In the genomic region with DNA sequence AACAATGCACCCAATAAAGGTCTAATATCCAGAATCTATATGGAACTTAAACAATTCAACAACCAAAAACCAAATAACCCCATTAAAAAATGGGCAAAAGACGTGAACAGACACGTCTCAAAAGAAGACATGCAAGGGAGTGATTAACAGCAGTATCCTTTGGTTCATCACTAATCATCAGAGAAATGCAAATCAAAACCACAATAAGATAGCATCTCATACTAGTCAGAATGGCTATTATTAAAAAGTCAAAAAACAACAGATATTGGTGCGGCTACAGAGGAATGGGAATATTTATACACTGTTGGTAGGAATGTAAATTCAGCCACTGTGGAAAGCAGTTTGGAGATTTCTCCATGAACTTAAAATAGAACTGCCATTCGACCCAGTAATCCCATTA, we compare ENCODE assay signal across 42 cellular contexts. TPM values are rescaled to one million over a fixed set of nuclear protein-coding genes. Genes with fewer than 3 reads are reported as not detected.
"Had no signal": no experiment of that assay in that cellular context is flagged by ENCODE, and none has a peak within 500 bp of the region (broad histone marks: within the 10 kb centered on the region; RNA-seq: fewer than 3 reads in every experiment).

No MANE protein-coding gene starts in this region.

- H3K27ac Mint-ChIP-seq: activated naive CD4-positive, alpha-beta T cell treated with anti-CD3 and anti-CD28 coated beads for 36 hours; activated naive CD4-positive, alpha-beta T cell treated with anti-CD3 and anti-CD28 coated beads, Interleukin-2, amount 10 ng/mL, durations not matched to agents 7 days and 5 days; activated naive CD4-positive, alpha-beta T cell treated with anti-CD3 and anti-CD28 coated beads, Interleukin-2, amount 50 U/mL, for 24 hours; activated naive CD4-positive, alpha-beta T cell treated with anti-CD3 and anti-CD28 coated beads, Interleukin-2, amount 50 U/mL, for 72 hours; activated naive CD8-positive, alpha-beta T cell; activated naive CD8-positive, alpha-beta T cell treated with anti-CD3 and anti-CD28 coated beads for 36 hours; activated naive CD8-positive, alpha-beta T cell treated with anti-CD3 and anti-CD28 coated beads, Interleukin-2, amount 10 ng/mL, durations not matched to agents 7 days and 5 days; activated naive CD8-positive, alpha-beta T cell treated with anti-CD3 and anti-CD28 coated beads, Interleukin-2, amount 50 U/mL, for 24 hours; activated T-cell treated with anti-CD3 and anti-CD28 coated beads, Interleukin-2, amount 50 U/mL, for 24 hours; activated T-cell treated with anti-CD3 and anti-CD28 coated beads, Interleukin-2, amount 50 U/mL, for 72 hours; activated T-helper 1 cell treated with anti-CD3 and anti-CD28 coated beads, Interleukin-12 subunit alpha, Interleukin-12 subunit beta, Interleukin-2, Interleukin-4 antibody, amounts not matched to agents 30 ng/mL and 10 ng/mL and 1 ng/mL, durations not matched to agents 14 hours and 24 hours and 36 hours; activated T-helper 17 cell treated with anti-CD3 and anti-CD28 coated beads, Interleukin-2, amount 50 U/mL, for 72 hours; activated T-helper 2 cell treated with anti-CD3 and anti-CD28 coated beads, Interferon-gamma antibody, Interleukin-2, Interleukin-4, amounts not matched to agents 10 μg/mL and 5 μg/mL and 100 μg/mL, durations not matched to agents 14 hours and 24 hours and 36 hours; brain had no signal

- H3K27me3 ChIP-seq: adrenal gland, ascending aorta, body of pancreas, brain microvascular endothelial cell, cardiac muscle cell had no signal

- H3K27ac ChIP-seq: adrenal gland, ascending aorta, body of pancreas, brain microvascular endothelial cell, cardiac muscle cell had no signal

- H3K9me3 ChIP-seq: adrenal gland, body of pancreas had no signal

- DNase-seq: activated effector memory CD4-positive, alpha-beta T cell treated with anti-CD3 and anti-CD28 coated beads, Interleukin-2, amount 50 U/mL, for 16 hours; activated effector memory CD4-positive, alpha-beta T cell treated with Interleukin-2 at 50 U/mL for 16 hours; activated gamma-delta T cell; activated gamma-delta T cell treated with Interleukin-2 at 50 U/mL for 16 hours; activated naive CD4-positive, alpha-beta T cell; activated naive CD4-positive, alpha-beta T cell treated with anti-CD3 and anti-CD28 coated beads for 36 hours; activated naive CD4-positive, alpha-beta T cell treated with anti-CD3 and anti-CD28 coated beads, Interleukin-2, amount 10 ng/mL, durations not matched to agents 7 days and 5 days; activated naive CD4-positive, alpha-beta T cell treated with anti-CD3 and anti-CD28 coated beads, Interleukin-2, amount 50 U/mL, for 16 hours; activated naive CD4-positive, alpha-beta T cell treated with Interleukin-2 at 50 U/mL for 16 hours; activated naive CD8-positive, alpha-beta T cell treated with anti-CD3 and anti-CD28 coated beads for 36 hours; activated naive CD8-positive, alpha-beta T cell treated with anti-CD3 and anti-CD28 coated beads, Interleukin-2, amount 10 ng/mL, durations not matched to agents 7 days and 5 days; activated naive CD8-positive, alpha-beta T cell treated with anti-CD3 and anti-CD28 coated beads, Interleukin-2, amount 50 U/mL, for 24 hours; activated T-cell treated with anti-CD3 and anti-CD28 coated beads for 4 hours; activated T-cell treated with anti-CD3 and anti-CD28 coated beads, Interleukin-2, amount 50 U/mL, for 1 hour; activated T-cell treated with anti-CD3 and anti-CD28 coated beads, Interleukin-2, amount 50 U/mL, for 24 hours; activated T-cell treated with anti-CD3 and anti-CD28 coated beads, Interleukin-2, amount 50 U/mL, for 4 hours; activated T-cell treated with anti-CD3 and anti-CD28 coated beads, Interleukin-2, amount 50 U/mL, for 48 hours; activated T-cell treated with anti-CD3 and anti-CD28 coated beads, Interleukin-2, amount 50 U/mL, for 72 hours; adrenal gland; amniotic stem cell; amygdala; anterior cingulate cortex; aorta; body of pancreas; brain microvascular endothelial cell; caudate nucleus; central memory CD4-positive, alpha-beta T cell; cerebellar nuclear complex had no signal

- ATAC-seq: activated naive CD4-positive, alpha-beta T cell treated with anti-CD3 and anti-CD28 coated beads, Interleukin-2, amount 50 U/mL, for 72 hours; activated naive CD8-positive, alpha-beta T cell treated with anti-CD3 and anti-CD28 coated beads, Interleukin-2, amount 50 U/mL, for 24 hours; activated T-cell treated with anti-CD3 and anti-CD28 coated beads, Interleukin-2, amount 50 U/mL, for 4 hours; activated T-cell treated with anti-CD3 and anti-CD28 coated beads, Interleukin-2, amount 50 U/mL, for 72 hours; activated T-helper 17 cell treated with anti-CD3 and anti-CD28 coated beads, Interleukin-2, amount 50 U/mL, for 72 hours; body of pancreas had no signal

- H3K4me1 ChIP-seq: adrenal gland, ascending aorta, body of pancreas had no signal

- H3K4me1 Mint-ChIP-seq: activated naive CD4-positive, alpha-beta T cell treated with anti-CD3 and anti-CD28 coated beads, Interleukin-2, amount 10 ng/mL, durations not matched to agents 7 days and 5 days; activated naive CD4-positive, alpha-beta T cell treated with anti-CD3 and anti-CD28 coated beads, Interleukin-2, amount 50 U/mL, for 24 hours; activated naive CD8-positive, alpha-beta T cell treated with anti-CD3 and anti-CD28 coated beads for 36 hours; activated naive CD8-positive, alpha-beta T cell treated with anti-CD3 and anti-CD28 coated beads, Interleukin-2, amount 50 U/mL, for 24 hours; activated T-helper 17 cell treated with anti-CD3 and anti-CD28 coated beads, Interleukin-2, amount 50 U/mL, for 72 hours; brain; central memory CD8-positive, alpha-beta T cell had no signal

- H3K9me3 Mint-ChIP-seq: activated naive CD4-positive, alpha-beta T cell treated with anti-CD3 and anti-CD28 coated beads, Interleukin-2, amount 10 ng/mL, durations not matched to agents 7 days and 5 days; activated naive CD4-positive, alpha-beta T cell treated with anti-CD3 and anti-CD28 coated beads, Interleukin-2, amount 50 U/mL, for 24 hours; activated T-cell treated with anti-CD3 and anti-CD28 coated beads, Interleukin-2, amount 50 U/mL, for 24 hours; activated T-helper 1 cell treated with anti-CD3 and anti-CD28 coated beads, Interleukin-12 subunit alpha, Interleukin-12 subunit beta, Interleukin-2, Interleukin-4 antibody, amounts not matched to agents 30 ng/mL and 10 ng/mL and 1 ng/mL, durations not matched to agents 14 hours and 24 hours and 36 hours; activated T-helper 17 cell treated with anti-CD3 and anti-CD28 coated beads, Interleukin-2, amount 50 U/mL, for 72 hours; activated T-helper 2 cell treated with anti-CD3 and anti-CD28 coated beads, Interferon-gamma antibody, Interleukin-2, Interleukin-4, amounts not matched to agents 10 μg/mL and 5 μg/mL and 100 μg/mL, durations not matched to agents 14 hours and 24 hours and 36 hours had no signal

- H3K27me3 Mint-ChIP-seq: brain had no signal

- H3K4me3 ChIP-seq: adrenal gland, ascending aorta, body of pancreas, cardiac muscle cell had no signal

- H3K36me3 ChIP-seq: adrenal gland, ascending aorta, brain microvascular endothelial cell, cardiac muscle cell had no signal

- H3K36me3 Mint-ChIP-seq: activated naive CD4-positive, alpha-beta T cell treated with anti-CD3 and anti-CD28 coated beads, Interleukin-2, amount 10 ng/mL, durations not matched to agents 7 days and 5 days; activated naive CD8-positive, alpha-beta T cell treated with anti-CD3 and anti-CD28 coated beads, Interleukin-2, amount 10 ng/mL, durations not matched to agents 7 days and 5 days; brain had no signal

- H3K4me3 Mint-ChIP-seq: activated naive CD4-positive, alpha-beta T cell treated with anti-CD3 and anti-CD28 coated beads for 36 hours; activated naive CD4-positive, alpha-beta T cell treated with anti-CD3 and anti-CD28 coated beads, Interleukin-2, amount 10 ng/mL, durations not matched to agents 7 days and 5 days; activated naive CD4-positive, alpha-beta T cell treated with anti-CD3 and anti-CD28 coated beads, Interleukin-2, amount 50 U/mL, for 24 hours; activated naive CD8-positive, alpha-beta T cell; activated naive CD8-positive, alpha-beta T cell treated with anti-CD3 and anti-CD28 coated beads for 36 hours; activated naive CD8-positive, alpha-beta T cell treated with anti-CD3 and anti-CD28 coated beads, Interleukin-2, amount 10 ng/mL, durations not matched to agents 7 days and 5 days; activated naive CD8-positive, alpha-beta T cell treated with anti-CD3 and anti-CD28 coated beads, Interleukin-2, amount 50 U/mL, for 24 hours; activated T-cell treated with anti-CD3 and anti-CD28 coated beads, Interleukin-2, amount 50 U/mL, for 24 hours; activated T-cell treated with anti-CD3 and anti-CD28 coated beads, Interleukin-2, amount 50 U/mL, for 4 hours; activated T-cell treated with anti-CD3 and anti-CD28 coated beads, Interleukin-2, amount 50 U/mL, for 72 hours; activated T-helper 1 cell treated with anti-CD3 and anti-CD28 coated beads, Interleukin-12 subunit alpha, Interleukin-12 subunit beta, Interleukin-2, Interleukin-4 antibody, amounts not matched to agents 30 ng/mL and 10 ng/mL and 1 ng/mL, durations not matched to agents 14 hours and 24 hours and 36 hours; activated T-helper 17 cell treated with anti-CD3 and anti-CD28 coated beads, Interleukin-2, amount 50 U/mL, for 72 hours; brain; central memory CD8-positive, alpha-beta T cell had no signal

- FAIRE-seq: astrocyte, bronchial epithelial cell had no signal

RNA-seq across cellular contexts. Expression of gene PTF1A, which starts 50.1 kb away (rescaled TPM):
- total RNA-seq: activated naive CD4-positive, alpha-beta T cell treated with anti-CD3 and anti-CD28 coated beads for 36 hours; activated naive CD4-positive, alpha-beta T cell treated with anti-CD3 and anti-CD28 coated beads, Interleukin-2, amount 50 U/mL, for 72 hours; activated naive CD8-positive, alpha-beta T cell treated with anti-CD3 and anti-CD28 coated beads for 36 hours; activated naive CD8-positive, alpha-beta T cell treated with anti-CD3 and anti-CD28 coated beads, Interleukin-2, amount 10 ng/mL, durations not matched to agents 7 days and 5 days; activated T-cell treated with anti-CD3 and anti-CD28 coated beads, Interleukin-2, amount 50 U/mL, for 4 hours; activated T-cell treated with anti-CD3 and anti-CD28 coated beads, Interleukin-2, amount 50 U/mL, for 72 hours; activated T-helper 1 cell treated with anti-CD3 and anti-CD28 coated beads, Interleukin-12 subunit alpha, Interleukin-12 subunit beta, Interleukin-2, Interleukin-4 antibody, amounts not matched to agents 30 ng/mL and 10 ng/mL and 1 ng/mL, durations not matched to agents 14 hours and 24 hours and 36 hours; activated T-helper 17 cell treated with anti-CD3 and anti-CD28 coated beads, Interleukin-2, amount 50 U/mL, for 72 hours; activated T-helper 2 cell treated with anti-CD3 and anti-CD28 coated beads, Interferon-gamma antibody, Interleukin-2, Interleukin-4, amounts not matched to agents 10 μg/mL and 5 μg/mL and 100 μg/mL, durations not matched to agents 14 hours and 24 hours and 36 hours; adrenal gland; aorta; ascending aorta; astrocyte; bronchial epithelial cell; cardiac muscle cell; cardiac septum; chondrocyte had no signal
- polyA plus RNA-seq: adrenal gland, aorta, cardiac muscle cell had no signal
